ENCODE assay signal across 23 cellular contexts in the genomic region with DNA sequence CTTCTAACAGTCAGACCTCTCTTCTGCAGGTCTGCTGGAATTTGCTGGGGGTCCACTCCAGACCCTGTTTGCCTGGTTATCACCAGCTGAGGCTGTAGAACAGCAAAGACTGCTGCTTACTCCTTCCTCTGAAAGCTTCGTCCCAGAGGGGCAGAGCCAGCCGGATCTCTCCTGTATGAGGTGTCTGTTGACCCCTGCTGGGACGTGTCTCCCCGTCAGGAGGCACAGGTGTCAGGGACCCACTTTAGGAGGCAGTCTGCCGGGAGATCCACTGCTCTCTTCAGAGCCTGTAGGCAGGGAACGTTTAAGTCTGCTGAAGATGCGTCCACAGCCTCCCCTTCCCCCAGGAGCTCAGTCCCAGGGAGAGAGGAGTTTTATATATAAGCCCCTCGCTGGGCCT.
"Had no signal": no experiment of that assay in that cellular context is flagged by ENCODE, and none has a peak within 500 bp of the region (broad histone marks: within the 10 kb centered on the region; RNA-seq: fewer than 3 reads in every experiment).

No MANE protein-coding gene starts in this region.

- H3K4me3 Mint-ChIP-seq: IgD-negative memory B cell had no signal

- H3K4me1 ChIP-seq: SJSA1 had no signal

- DNase-seq: Kasumi-1, MM.1S, NCI-H1092 treated with DMSO at 0.1 percent for 48 hours, NCI-H1436, NCI-H187, NCI-H2029, NCI-H2081 treated with DMSO at 0.1 percent for 48 hours, NCI-H2171, NCI-H226, NCI-H446, NCI-H510A, NCI-H524 treated with DMSO at 0.1 percent for 48 hours, NCI-H69, NCI-H774, Right ventricle myocardium superior, RPMI8226, SIG-M5 had no signal

- H3K27me3 Mint-ChIP-seq: IgD-negative memory B cell had no signal

- H3K27ac ChIP-seq: KMS-11, SJSA1, SK-N-MC had no signal

- H3K4me3 ChIP-seq: K562, SJSA1, SK-N-MC had no signal

- H3K36me3 Mint-ChIP-seq: IgD-negative memory B cell had no signal

- H3K36me3 ChIP-seq: SJSA1 had no signal

- H3K4me1 Mint-ChIP-seq: IgD-negative memory B cell had no signal

- H3K9ac ChIP-seq: KMS-11 had no signal

- FAIRE-seq: K562, RCC 7860 had no signal

- H3K4me2 ChIP-seq: KMS-11 had no signal

- H3K27ac Mint-ChIP-seq: IgD-negative memory B cell had no signal

- H3K27me3 ChIP-seq: SJSA1 had no signal

- ATAC-seq: K562 had no signal

- H3K9me3 ChIP-seq: SJSA1 had no signal
